In genomic region chr3:129723558-129724324, GRCh38 we compare ENCODE assay signal across 11 cellular contexts.
DNase-seq lines count a peak whose midpoint lies in the region; ATAC-seq and TF ChIP-seq lines count a peak whose summit lies in the region.
"Had no signal": no experiment of that assay in that cellular context is flagged by ENCODE, and none has a peak within 500 bp of the region (broad histone marks: within the 10 kb centered on the region; RNA-seq: fewer than 3 reads in every experiment).

No MANE protein-coding gene starts in this region.

- H3K27ac ChIP-seq in heart right ventricle (peak overlapping the region in 9 of 10 donors; percentile 4 to 68 (median 46)), psoas muscle (peak overlapping the region; percentile 73)

- H3K4me1 ChIP-seq in heart right ventricle (peaks cover 0 to 29% (median 20%) of the 10 kb centered on the region in 9 donors), psoas muscle (peaks cover 26% of the 10 kb centered on the region)

- 37 to 49% methylated on average over 6 of the region's 6 CpGs for WGBS in heart right ventricle, 2 donors
- WGBS in psoas muscle, 3 donors: 13 to 22% (median 20%) methylated on average over 6 of the region's 6 CpGs

- no peaks in the 10 kb centered on the region for H3K36me3 ChIP-seq in heart right ventricle
- no peaks in the 10 kb centered on the region for H3K36me3 ChIP-seq in psoas muscle (ENCODE audit: insufficient read depth in 1 of 2, low read depth in 1 of 2)

- no peaks in the 10 kb centered on the region for H3K27me3 ChIP-seq in heart right ventricle
- H3K27me3 ChIP-seq in psoas muscle (ENCODE audit: insufficient read depth in 3 of 3, low read length in 2 of 3): no peaks in the 10 kb centered on the region

- H3K4me3 ChIP-seq in heart right ventricle: peak overlapping the region in 7 of 10 donors; percentile 1 to 38 (median 26)
- peak overlapping the region; percentile 65 for H3K4me3 ChIP-seq in psoas muscle

- peak; percentile 79 to 97 (median 89) for ATAC-seq in heart right ventricle
- peak; percentile 93 to 95 (median 95) for ATAC-seq in psoas muscle

- intact Hi-C loops in heart right ventricle (cut with DNase I): loop anchor here in 1 of 10 donors (10.0 kb wide), 1 partner anchor 69 kb away; no protein-coding TSS in a partner anchor
- intact Hi-C loops in psoas muscle (cut with DNase I): loop anchor here (5.0 kb wide), 3 partner anchors 36 to 71 kb away; no protein-coding TSS in a partner anchor

- no peak for TF ChIP-seq CTCF in heart right ventricle (IDR thresholded peaks at IDR 0.05)
- no peak for TF ChIP-seq CTCF in psoas muscle (IDR thresholded peaks at IDR 0.05)

- H3K9me3 ChIP-seq in heart right ventricle (no peaks in the 10 kb centered on the region), psoas muscle (no peaks in the 10 kb centered on the region)

- DNase-seq in DMS 273 (lab: John Stamatoyannopoulos, UW; ENCODE audit: unreplicated experiment): peak; percentile 77
- peak; percentile 19 for DNase-seq in amniotic stem cell (lab: John Stamatoyannopoulos, UW)
- DNase-seq in heart right ventricle: peak in 1 of 2 donors; percentile 26
- peak in 1 of 2 donors; percentile 44 for DNase-seq in psoas muscle
- no peak for DNase-seq in DMS153 (lab: John Stamatoyannopoulos, UW)
- DNase-seq in NCI-H82 treated with DMSO at 0.1 percent for 48 hours (lab: John Stamatoyannopoulos, UW; ENCODE audit: unreplicated experiment): no peak
- no peak for DNase-seq in DMS79 (lab: John Stamatoyannopoulos, UW)
- no peak for DNase-seq in cerebellum (ENCODE audit: low spot score)
- DNase-seq: activated CD8-positive, alpha-beta memory T cell treated with anti-CD3 and anti-CD28 coated beads, Interleukin-2, amount 50 U/mL, for 48 hours; DND-41; kidney had no signal

Comparison
In these comparisons a context has a peak if more than half of its experiments do, and no peak if none do; other contexts are left out.
1. DNase-seq: peak in DMS 273 (single experiment) and amniotic stem cell (single experiment); none in DMS153 (single experiment), NCI-H82 treated with DMSO at 0.1 percent for 48 hours (single experiment), DMS79 (single experiment) and cerebellum (single experiment).